In the genomic region with DNA sequence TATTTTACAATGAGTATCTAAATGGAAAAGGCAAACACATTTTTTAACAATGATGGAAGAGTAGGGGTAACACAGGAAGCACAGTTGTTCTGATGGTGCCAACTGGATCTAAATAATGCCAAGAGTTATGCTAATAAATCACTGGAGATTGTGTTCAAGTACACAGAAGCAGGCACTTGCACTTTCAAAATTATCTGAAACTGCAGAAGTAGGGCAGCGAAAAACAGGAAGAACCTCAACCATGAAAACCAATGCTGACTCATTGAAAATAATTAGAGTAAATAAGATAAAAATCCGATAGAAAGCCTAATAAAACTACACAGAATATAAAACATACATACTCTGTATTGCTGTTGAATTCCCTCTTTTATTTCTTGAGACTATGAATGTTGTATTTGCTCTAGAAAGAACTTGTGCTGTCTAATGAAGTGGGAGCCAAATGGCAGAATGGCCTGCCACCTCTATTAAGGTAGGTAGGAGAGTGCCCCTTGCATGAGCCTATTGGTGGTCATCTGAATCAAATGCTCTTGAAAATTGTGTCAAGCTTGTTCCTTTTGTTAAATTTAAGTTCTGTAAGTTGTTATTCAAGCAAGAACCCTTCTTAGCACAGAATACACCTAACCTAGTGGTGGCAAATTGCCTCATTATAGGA, we compare ENCODE assay signal across 9 cellular contexts.
DNase-seq lines count a peak whose midpoint lies in the region; ATAC-seq lines count a peak whose summit lies in the region.
"Had no signal": no experiment of that assay in that cellular context is flagged by ENCODE, and none has a peak within 500 bp of the region (broad histone marks: within the 10 kb centered on the region; RNA-seq: fewer than 3 reads in every experiment).

No MANE protein-coding gene starts in this region.

- peak; percentile 74 for ATAC-seq in GM19372 (IDR thresholded peaks at IDR 0.05; ENCODE audit: low read depth, unreplicated experiment)
- peak; percentile 71 for ATAC-seq in HG02973 (IDR thresholded peaks at IDR 0.05; ENCODE audit: unreplicated experiment)

- DNase-seq in OCI-M1 (lab: John Stamatoyannopoulos, UW) (peak; percentile 74), pulmonary artery endothelial cell (ENCODE audit: low read depth, low spot score) (peak; percentile 53), LoVo (ENCODE audit: low spot score) (no peak), NCI-H526 (lab: John Stamatoyannopoulos, UW) (no peak)
- no peak for DNase-seq in stimulated activated CD4-positive, alpha-beta T cell treated with anti-CD3 and anti-CD28 coated beads, Interleukin-4, amount 100 ng/mL, for 4 hours
- DNase-seq: natural killer cell, NCI-H748 treated with DMSO at 0.1 percent for 48 hours had no signal

Comparison
In these comparisons a context has a peak if more than half of its experiments do, and no peak if none do; other contexts are left out.
1. DNase-seq: peak in OCI-M1 (single experiment) and pulmonary artery endothelial cell (single experiment); none in LoVo (single experiment), NCI-H526 (0 of 2) and stimulated activated CD4-positive, alpha-beta T cell treated with anti-CD3 and anti-CD28 coated beads, Interleukin-4, amount 100 ng/mL, for 4 hours (0 of 2).